In genomic region chrX:129652565-129653169, GRCh38 we compare ENCODE assay signal across 21 cellular contexts. TPM values are rescaled to one million over a fixed set of nuclear protein-coding genes. Genes with fewer than 3 reads are reported as not detected.
DNase-seq lines count a peak whose midpoint lies in the region; ATAC-seq and TF ChIP-seq lines count a peak whose summit lies in the region.
"Had no signal": no experiment of that assay in that cellular context is flagged by ENCODE, and none has a peak within 500 bp of the region (broad histone marks: within the 10 kb centered on the region; RNA-seq: fewer than 3 reads in every experiment).

No MANE protein-coding gene starts in this region.

- TF ChIP-seq CTCF in activated CD8-positive, alpha-beta T cell treated with anti-CD3 and anti-CD28 coated beads for 36 hours (IDR thresholded peaks at IDR 0.05), result no peak
- TF ChIP-seq CTCF in neural progenitor cell (IDR thresholded peaks at IDR 0.05), result no peak

- no peak overlapping the region for H3K27ac ChIP-seq in neural progenitor cell
- H3K27ac ChIP-seq: BLaER1 treated with 17β-estradiol and CSF1 and Interleukin-3, amounts not matched to agents 10 nM and 100 nM had no signal

- no peak for ATAC-seq in activated CD8-positive, alpha-beta T cell treated with anti-CD3 and anti-CD28 coated beads for 36 hours
- no peak for ATAC-seq in activated CD8-positive, alpha-beta T cell treated with anti-CD3 and anti-CD28 coated beads, Interleukin-2, amount 10 ng/mL, durations not matched to agents 7 days and 5 days
- ATAC-seq in HG03457 (IDR thresholded peaks at IDR 0.05; ENCODE audit: unreplicated experiment) (no peak), HG02938 (IDR thresholded peaks at IDR 0.05; ENCODE audit: unreplicated experiment) (no peak)
- ATAC-seq: activated CD4-positive, CD25-positive, alpha-beta regulatory T cell treated with anti-CD3 and anti-CD28 coated beads, Interleukin-2, amount 50 U/mL, for 24 hours; activated T-cell treated with anti-CD3 and anti-CD28 coated beads, Interleukin-2, amount 50 U/mL, for 72 hours had no signal

- H3K36me3 Mint-ChIP-seq in activated CD8-positive, alpha-beta T cell treated with anti-CD3 and anti-CD28 coated beads for 36 hours (ENCODE audit: low read depth), result no peaks in the 10 kb centered on the region
- H3K36me3 Mint-ChIP-seq in activated CD8-positive, alpha-beta T cell treated with anti-CD3 and anti-CD28 coated beads, Interleukin-2, amount 10 ng/mL, durations not matched to agents 7 days and 5 days (ENCODE audit: low read depth), result no peaks in the 10 kb centered on the region
- H3K36me3 Mint-ChIP-seq in neural progenitor cell, result no peaks in the 10 kb centered on the region
- H3K36me3 Mint-ChIP-seq: activated naive CD8-positive, alpha-beta T cell treated with anti-CD3 and anti-CD28 coated beads, Interleukin-2, amount 10 ng/mL, durations not matched to agents 7 days and 5 days had no signal

- H3K79me2 ChIP-seq in neural progenitor cell (ENCODE audit: low read depth), result no peaks in the 10 kb centered on the region

- intact Hi-C loops in activated CD8-positive, alpha-beta T cell treated with anti-CD3 and anti-CD28 coated beads for 36 hours (cut with micrococcal nuclease), result no loop called here

- no peaks in the 10 kb centered on the region for H3K9me3 ChIP-seq in neural progenitor cell (ENCODE audit: low read depth)

- H3F3A ChIP-seq in neural progenitor cell (ENCODE audit: low read depth), result no peaks in the 10 kb centered on the region

- H3K27me3 ChIP-seq in neural progenitor cell, result peaks cover 60% of the 10 kb centered on the region

- no peak overlapping the region for H3K4me3 ChIP-seq in neural progenitor cell
- H3K4me3 ChIP-seq: BLaER1 treated with 17β-estradiol and CSF1 and Interleukin-3, amounts not matched to agents 10 nM and 100 nM had no signal

- peaks cover 3% of the 10 kb centered on the region for H3K4me1 ChIP-seq in neural progenitor cell

- H3K9me3 Mint-ChIP-seq in activated CD8-positive, alpha-beta T cell treated with anti-CD3 and anti-CD28 coated beads for 36 hours, result no peaks in the 10 kb centered on the region
- H3K9me3 Mint-ChIP-seq in activated CD8-positive, alpha-beta T cell treated with anti-CD3 and anti-CD28 coated beads, Interleukin-2, amount 10 ng/mL, durations not matched to agents 7 days and 5 days (ENCODE audit: insufficient read depth), result no peaks in the 10 kb centered on the region
- peaks cover 2% of the 10 kb centered on the region for H3K9me3 Mint-ChIP-seq in neural progenitor cell
- H3K9me3 Mint-ChIP-seq: activated naive CD8-positive, alpha-beta T cell treated with anti-CD3 and anti-CD28 coated beads, Interleukin-2, amount 10 ng/mL, durations not matched to agents 7 days and 5 days; activated T-cell treated with anti-CD3 and anti-CD28 coated beads, Interleukin-2, amount 50 U/mL, for 72 hours; nephron progenitor cell had no signal

- in situ Hi-C loops in G401 (cut with HindIII; ENCODE audit: low sequenced_read_pairs), result no loop called here

- H3K27me3 Mint-ChIP-seq in activated CD8-positive, alpha-beta T cell treated with anti-CD3 and anti-CD28 coated beads for 36 hours, result peaks cover 10% of the 10 kb centered on the region
- H3K27me3 Mint-ChIP-seq in activated CD8-positive, alpha-beta T cell treated with anti-CD3 and anti-CD28 coated beads, Interleukin-2, amount 10 ng/mL, durations not matched to agents 7 days and 5 days (ENCODE audit: low read depth), result peaks cover 9% of the 10 kb centered on the region
- peaks cover 10% of the 10 kb centered on the region for H3K27me3 Mint-ChIP-seq in neural progenitor cell (ENCODE audit: insufficient read depth, low read depth)

- no peak overlapping the region for H3K4me2 ChIP-seq in neural progenitor cell

- DNase-seq in activated CD8-positive, alpha-beta T cell treated with anti-CD3 and anti-CD28 coated beads for 36 hours, result no peak
- no peak for DNase-seq in activated CD8-positive, alpha-beta T cell treated with anti-CD3 and anti-CD28 coated beads, Interleukin-2, amount 10 ng/mL, durations not matched to agents 7 days and 5 days
- DNase-seq in G401 (ENCODE audit: low spot score) (peak; percentile 54), cerebellar cortex (ENCODE audit: low spot score) (peak; percentile 56), neural progenitor cell (ENCODE audit: low spot score) (no peak), HCEC 1CT (no peak)
- DNase-seq: activated naive CD8-positive, alpha-beta T cell treated with anti-CD3 and anti-CD28 coated beads, Interleukin-2, amount 10 ng/mL, durations not matched to agents 7 days and 5 days; activated T-cell treated with anti-CD3 and anti-CD28 coated beads, Interleukin-2, amount 50 U/mL, for 72 hours; GDM1; Kasumi-1; midbrain; NCI-H1048; NCI-H1930; NCI-H345; NCI-H82; nephron progenitor cell; SHP77 treated with DMSO at 0.1 percent for 48 hours had no signal

- H4K20me1 ChIP-seq in neural progenitor cell (ENCODE audit: low read depth), result no peaks in the 10 kb centered on the region

- CTCF ChIA-PET in activated CD8-positive, alpha-beta T cell treated with anti-CD3 and anti-CD28 coated beads for 36 hours (lab: Charles Lee), result no interaction called here
- CTCF ChIA-PET in activated CD8-positive, alpha-beta T cell treated with anti-CD3 and anti-CD28 coated beads, Interleukin-2, amount 10 ng/mL, durations not matched to agents 7 days and 5 days (lab: Charles Lee), result interaction anchor here (1.2 to 1.5 kb wide), 2 partner anchors 9 to 15 kb away, joined by 3 to 4 read pairs; no protein-coding TSS in a partner anchor

- H3K4me3 Mint-ChIP-seq in activated CD8-positive, alpha-beta T cell treated with anti-CD3 and anti-CD28 coated beads for 36 hours, result peak overlapping the region; percentile 17
- no peak overlapping the region for H3K4me3 Mint-ChIP-seq in activated CD8-positive, alpha-beta T cell treated with anti-CD3 and anti-CD28 coated beads, Interleukin-2, amount 10 ng/mL, durations not matched to agents 7 days and 5 days
- peak overlapping the region; percentile 78 for H3K4me3 Mint-ChIP-seq in neural progenitor cell

- no peak overlapping the region for H2AFZ ChIP-seq in neural progenitor cell (replicated peaks)

- no peak overlapping the region for H3K27ac Mint-ChIP-seq in activated CD8-positive, alpha-beta T cell treated with anti-CD3 and anti-CD28 coated beads for 36 hours
- no peak overlapping the region for H3K27ac Mint-ChIP-seq in activated CD8-positive, alpha-beta T cell treated with anti-CD3 and anti-CD28 coated beads, Interleukin-2, amount 10 ng/mL, durations not matched to agents 7 days and 5 days
- H3K27ac Mint-ChIP-seq in neural progenitor cell, result no peak overlapping the region
- H3K27ac Mint-ChIP-seq: activated T-cell treated with anti-CD3 and anti-CD28 coated beads, Interleukin-2, amount 50 U/mL, for 72 hours; nephron progenitor cell had no signal

- no peaks in the 10 kb centered on the region for H3K36me3 ChIP-seq in neural progenitor cell
- H3K36me3 ChIP-seq: BLaER1 treated with 17β-estradiol and CSF1 and Interleukin-3, amounts not matched to agents 10 nM and 100 nM had no signal

- peaks cover 3% of the 10 kb centered on the region for H3K4me1 Mint-ChIP-seq in activated CD8-positive, alpha-beta T cell treated with anti-CD3 and anti-CD28 coated beads for 36 hours (ENCODE audit: low read depth)
- peaks cover 7% of the 10 kb centered on the region for H3K4me1 Mint-ChIP-seq in activated CD8-positive, alpha-beta T cell treated with anti-CD3 and anti-CD28 coated beads, Interleukin-2, amount 10 ng/mL, durations not matched to agents 7 days and 5 days (ENCODE audit: low read depth)
- H3K4me1 Mint-ChIP-seq in neural progenitor cell, result peaks cover 44% of the 10 kb centered on the region

- H3K9ac ChIP-seq in neural progenitor cell, result no peak overlapping the region
- H3K9ac ChIP-seq: BLaER1 treated with 17β-estradiol and CSF1 and Interleukin-3, amounts not matched to agents 10 nM and 100 nM had no signal

- POLR2A ChIA-PET in activated CD8-positive, alpha-beta T cell treated with anti-CD3 and anti-CD28 coated beads for 36 hours (lab: Charles Lee), result no interaction called here
- POLR2A ChIA-PET in activated CD8-positive, alpha-beta T cell treated with anti-CD3 and anti-CD28 coated beads, Interleukin-2, amount 10 ng/mL, durations not matched to agents 7 days and 5 days (lab: Charles Lee), result no interaction called here

RNA-seq across cellular contexts. Expression of gene APLN, which starts 2.1 kb away (rescaled TPM):
- total RNA-seq in activated CD8-positive, alpha-beta T cell treated with anti-CD3 and anti-CD28 coated beads for 36 hours, result 1 to 10 TPM; 3.5 TPM
- 1 to 10 TPM; 2.1 to 2.7 TPM for total RNA-seq in activated CD8-positive, alpha-beta T cell treated with anti-CD3 and anti-CD28 coated beads, Interleukin-2, amount 10 ng/mL, durations not matched to agents 7 days and 5 days
- not detected in 2 replicates for total RNA-seq in G401 (2014; rRNA removed; shearing (Covaris generic))
- total RNA-seq in neural progenitor cell (ENCODE audit: low replicate concordance), result 0.22 and 0.46 TPM in 2 replicates

Comparison
In these comparisons a context has a peak if more than half of its experiments do, and no peak if none do; other contexts are left out.
1. DNase-seq: peak in G401 (single experiment) and cerebellar cortex (single experiment); none in activated CD8-positive, alpha-beta T cell treated with anti-CD3 and anti-CD28 coated beads for 36 hours (single experiment), activated CD8-positive, alpha-beta T cell treated with anti-CD3 and anti-CD28 coated beads, Interleukin-2, amount 10 ng/mL, durations not matched to agents 7 days and 5 days (single experiment), neural progenitor cell (single experiment) and HCEC 1CT (single experiment).